In the genomic region with DNA sequence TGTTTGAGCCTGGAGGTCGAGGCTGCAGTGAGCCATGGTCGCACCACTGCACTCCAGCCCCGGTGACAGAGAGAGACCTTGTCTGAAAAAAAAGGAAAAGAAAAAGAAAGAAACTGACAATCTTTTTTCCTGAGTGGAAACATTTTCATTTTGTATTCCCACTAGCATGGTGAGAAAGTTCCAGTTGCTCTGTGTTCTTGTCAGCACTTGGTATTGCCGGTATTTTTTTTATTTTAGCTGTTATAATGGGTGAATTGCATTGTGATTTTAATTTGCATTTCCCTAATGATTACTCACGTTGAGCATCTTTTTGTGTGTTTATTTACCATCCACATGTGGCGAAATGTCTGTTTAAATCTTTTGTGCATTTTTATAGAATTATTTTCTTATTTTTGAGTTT, we compare ENCODE assay signal across 7 cellular contexts. TPM values are rescaled to one million over a fixed set of nuclear protein-coding genes. Genes with fewer than 3 reads are reported as not detected.
"Had no signal": no experiment of that assay in that cellular context is flagged by ENCODE, and none has a peak within 500 bp of the region (broad histone marks: within the 10 kb centered on the region; RNA-seq: fewer than 3 reads in every experiment).

No MANE protein-coding gene starts in this region.

- FAIRE-seq: HTR-8/SVneo had no signal

- H3K4me2 ChIP-seq: KMS-11 had no signal

- H3K9ac ChIP-seq: KMS-11 had no signal

- DNase-seq: IMR-90, KBM-7, KG1 had no signal

- H3K27ac ChIP-seq: HL-60, KMS-11 had no signal

RNA-seq across cellular contexts. Expression of a gene that starts 25.6 kb away (rescaled TPM):
- total RNA-seq: HT-29 had no signal
